16 cellular contexts compared by ENCODE assay signal in the genomic region with DNA sequence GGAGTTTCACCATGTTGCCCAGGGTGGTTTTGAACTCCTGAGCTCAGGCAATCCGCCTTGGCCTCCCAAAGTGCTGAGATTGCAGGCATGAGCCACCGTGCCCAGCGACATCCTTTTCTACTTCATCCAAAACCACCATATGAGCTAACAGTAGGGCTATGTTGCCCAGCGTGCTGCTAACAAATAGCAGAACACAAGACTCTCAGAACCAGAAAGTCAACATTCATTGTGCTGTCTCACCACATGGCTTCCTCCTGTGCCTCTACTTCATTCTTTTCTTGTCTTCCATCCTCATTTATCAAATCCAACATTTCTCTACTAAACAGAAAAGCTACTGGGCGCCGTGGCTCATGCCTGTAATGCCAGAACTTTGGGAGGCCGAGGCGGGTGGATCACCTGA. TPM values are rescaled to one million over a fixed set of nuclear protein-coding genes. Genes with fewer than 3 reads are reported as not detected.
DNase-seq lines count a peak whose midpoint lies in the region; ATAC-seq and TF ChIP-seq lines count a peak whose summit lies in the region.
"Had no signal": no experiment of that assay in that cellular context is flagged by ENCODE, and none has a peak within 500 bp of the region (broad histone marks: within the 10 kb centered on the region; RNA-seq: fewer than 3 reads in every experiment).

No MANE protein-coding gene starts in this region.

- peak overlapping the region; percentile 55; the same call in 1 of the 2 replicates for H3K27ac ChIP-seq in GM23338 (ENCODE audit: low read depth)
- H3K27ac ChIP-seq: A549; BLaER1 treated with 17β-estradiol and CSF1 and Interleukin-3, amounts not matched to agents 10 nM and 100 nM; SK-N-MC had no signal

- H3K4me1 Mint-ChIP-seq in GM23338 (no peaks in the 10 kb centered on the region), WTC11 (no peaks in the 10 kb centered on the region), glutamatergic neuron (ENCODE audit: low read depth, unreplicated experiment) (no peaks in the 10 kb centered on the region), type B pancreatic cell (ENCODE audit: unreplicated experiment) (peaks cover 5% of the 10 kb centered on the region)

- DNase-seq in GM23338 (ENCODE audit: low spot score): no peak
- no peak for DNase-seq in WTC11 (ENCODE audit: low spot score)
- DNase-seq in glutamatergic neuron: no peak
- peak; percentile 49 for DNase-seq in type B pancreatic cell (ENCODE audit: extremely low spot score, unreplicated experiment)
- no peak for DNase-seq in NCI-H2227 (lab: John Stamatoyannopoulos, UW; ENCODE audit: unreplicated experiment)
- DNase-seq: CD4-positive, alpha-beta memory T cell; HCEC 1CT; KBM-7; NCI-H1105 treated with DMSO at 0.1 percent for 48 hours; NCI-H2029; SIG-M5 had no signal

- H3K4me2 ChIP-seq in GM23338: no peak overlapping the region
- H3K4me2 ChIP-seq: A549; BLaER1 treated with 17β-estradiol and CSF1 and Interleukin-3, amounts not matched to agents 10 nM and 100 nM had no signal

- no peak overlapping the region for H2AFZ ChIP-seq in GM23338

- no peak for TF ChIP-seq CTCF in GM23338 (conservative IDR thresholded peaks at IDR 0.05; ENCODE audit: low read depth in 2 of 2)
- TF ChIP-seq CTCF in WTC11 (IDR thresholded peaks at IDR 0.05): no peak
- no peak for TF ChIP-seq CTCF in glutamatergic neuron (IDR thresholded peaks at IDR 0.05; ENCODE audit: partially characterized antibody, unreplicated experiment)
- no peak for TF ChIP-seq CTCF in type B pancreatic cell (conservative IDR thresholded peaks at IDR 0.05)

- no peak overlapping the region for H3K4me3 ChIP-seq in GM23338
- H3K4me3 ChIP-seq: A549; BLaER1 treated with 17β-estradiol and CSF1 and Interleukin-3, amounts not matched to agents 10 nM and 100 nM; SK-N-MC had no signal

- no peak overlapping the region for H3K4me3 Mint-ChIP-seq in GM23338
- H3K4me3 Mint-ChIP-seq in WTC11: no peak overlapping the region
- no peak overlapping the region for H3K4me3 Mint-ChIP-seq in glutamatergic neuron (ENCODE audit: unreplicated experiment)
- H3K4me3 Mint-ChIP-seq in type B pancreatic cell: no peak overlapping the region
- H3K4me3 Mint-ChIP-seq: CD4-positive, alpha-beta memory T cell had no signal

- no peaks in the 10 kb centered on the region for H3K9me3 Mint-ChIP-seq in GM23338
- no peaks in the 10 kb centered on the region for H3K9me3 Mint-ChIP-seq in WTC11
- no peaks in the 10 kb centered on the region for H3K9me3 Mint-ChIP-seq in glutamatergic neuron (ENCODE audit: unreplicated experiment)
- no peaks in the 10 kb centered on the region for H3K9me3 Mint-ChIP-seq in type B pancreatic cell
- H3K9me3 Mint-ChIP-seq: CD4-positive, alpha-beta memory T cell had no signal

- ATAC-seq in GM23338 (no peak; the same call in 2 of the 3 replicates), WTC11 (no peak), GM21737 (IDR thresholded peaks at IDR 0.05; ENCODE audit: unreplicated experiment) (no peak)
- ATAC-seq in activated CD4-positive, CD25-positive, alpha-beta regulatory T cell treated with anti-CD3 and anti-CD28 coated beads, Interleukin-2, amount 50 U/mL, for 24 hours: no peak

- CTCF ChIA-PET in WTC11 (lab: Charles Lee): interaction anchor here (1.1 to 1.5 kb wide), 2 partner anchors 11 to 258 kb away, joined by 3 to 4 read pairs; no protein-coding TSS in a partner anchor

- no peaks in the 10 kb centered on the region for H3K27me3 ChIP-seq in GM23338 (ENCODE audit: insufficient read depth)
- H3K27me3 ChIP-seq: BLaER1 treated with 17β-estradiol and CSF1 and Interleukin-3, amounts not matched to agents 10 nM and 100 nM had no signal

- H3K27ac Mint-ChIP-seq in GM23338: 0 out of 2 replicates have a peak overlapping the region, but pooled peaks have one; percentile 2
- H3K27ac Mint-ChIP-seq in WTC11: peak overlapping the region; percentile 48; the same call in 1 of the 2 replicates
- H3K27ac Mint-ChIP-seq in glutamatergic neuron (ENCODE audit: unreplicated experiment): peak overlapping the region; percentile 0
- peak overlapping the region; percentile 73 for H3K27ac Mint-ChIP-seq in type B pancreatic cell
- H3K27ac Mint-ChIP-seq: CD4-positive, alpha-beta memory T cell had no signal

- H3K27me3 Mint-ChIP-seq in GM23338 (ENCODE audit: insufficient read depth, low read depth, poor library complexity) (peaks cover 5% of the 10 kb centered on the region), WTC11 (ENCODE audit: low read depth) (no peaks in the 10 kb centered on the region), glutamatergic neuron (ENCODE audit: unreplicated experiment) (no peaks in the 10 kb centered on the region), type B pancreatic cell (no peaks in the 10 kb centered on the region)
- H3K27me3 Mint-ChIP-seq: CD4-positive, alpha-beta memory T cell had no signal

- no peaks in the 10 kb centered on the region for H3K4me1 ChIP-seq in GM23338 (ENCODE audit: insufficient read depth)
- H3K4me1 ChIP-seq: A549 had no signal

- H3K9me2 ChIP-seq in GM23338 (ENCODE audit: insufficient read depth): no peaks in the 10 kb centered on the region

- peaks cover 10% of the 10 kb centered on the region for H3K36me3 ChIP-seq in GM23338 (ENCODE audit: insufficient read depth)

- H4K20me1 ChIP-seq in GM23338 (replicated peaks; ENCODE audit: insufficient read depth): peaks cover 3% of the 10 kb centered on the region

- H3K79me2 ChIP-seq in GM23338 (replicated peaks; ENCODE audit: insufficient read depth): no peaks in the 10 kb centered on the region

- POLR2A ChIA-PET in WTC11 (lab: Charles Lee): no interaction called here

- H3F3A ChIP-seq in GM23338 (replicated peaks; ENCODE audit: low read depth): peaks cover 8% of the 10 kb centered on the region; the same call in 1 of the 2 replicates

- H3K36me3 Mint-ChIP-seq in GM23338 (ENCODE audit: low read depth) (peaks cover 23% of the 10 kb centered on the region), WTC11 (peaks cover 17% of the 10 kb centered on the region), glutamatergic neuron (ENCODE audit: unreplicated experiment) (no peaks in the 10 kb centered on the region), type B pancreatic cell (peaks cover 20% of the 10 kb centered on the region)

TF ChIP-seq in GM23338, 12 proteins besides CTCF, POLR2A, EP300 and RAD21 (continues in another document):
- TF ChIP-seq NANOG (IDR thresholded peaks at IDR 0.05; ENCODE audit: borderline replicate concordance) (no peak), CREB1 (CRISPR knock-in tag; IDR thresholded peaks at IDR 0.05; ENCODE audit: low read depth) (no peak), POLR2AphosphoS5 (IDR thresholded peaks at IDR 0.05; ENCODE audit: low read depth) (no peak)
- TF ChIP-seq, protein P1, sequence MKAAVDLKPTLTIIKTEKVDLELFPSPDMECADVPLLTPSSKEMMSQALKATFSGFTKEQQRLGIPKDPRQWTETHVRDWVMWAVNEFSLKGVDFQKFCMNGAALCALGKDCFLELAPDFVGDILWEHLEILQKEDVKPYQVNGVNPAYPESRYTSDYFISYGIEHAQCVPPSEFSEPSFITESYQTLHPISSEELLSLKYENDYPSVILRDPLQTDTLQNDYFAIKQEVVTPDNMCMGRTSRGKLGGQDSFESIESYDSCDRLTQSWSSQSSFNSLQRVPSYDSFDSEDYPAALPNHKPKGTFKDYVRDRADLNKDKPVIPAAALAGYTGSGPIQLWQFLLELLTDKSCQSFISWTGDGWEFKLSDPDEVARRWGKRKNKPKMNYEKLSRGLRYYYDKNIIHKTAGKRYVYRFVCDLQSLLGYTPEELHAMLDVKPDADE (IDR thresholded peaks at IDR 0.05): no peak

TF ChIP-seq in WTC11, 78 proteins besides CTCF, POLR2A, EP300 and RAD21 (continues in another document):
- TF ChIP-seq ZNF232 (CRISPR knock-in tag; IDR thresholded peaks at IDR 0.05): no peak
- no peak for TF ChIP-seq ELF4 (CRISPR knock-in tag; IDR thresholded peaks at IDR 0.05; ENCODE audit: low read depth)
- TF ChIP-seq, protein P2, sequence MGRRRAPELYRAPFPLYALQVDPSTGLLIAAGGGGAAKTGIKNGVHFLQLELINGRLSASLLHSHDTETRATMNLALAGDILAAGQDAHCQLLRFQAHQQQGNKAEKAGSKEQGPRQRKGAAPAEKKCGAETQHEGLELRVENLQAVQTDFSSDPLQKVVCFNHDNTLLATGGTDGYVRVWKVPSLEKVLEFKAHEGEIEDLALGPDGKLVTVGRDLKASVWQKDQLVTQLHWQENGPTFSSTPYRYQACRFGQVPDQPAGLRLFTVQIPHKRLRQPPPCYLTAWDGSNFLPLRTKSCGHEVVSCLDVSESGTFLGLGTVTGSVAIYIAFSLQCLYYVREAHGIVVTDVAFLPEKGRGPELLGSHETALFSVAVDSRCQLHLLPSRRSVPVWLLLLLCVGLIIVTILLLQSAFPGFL (CRISPR knock-in tag; IDR thresholded peaks at IDR 0.05; ENCODE audit: borderline replicate concordance): no peak
- TF ChIP-seq, protein P3, sequence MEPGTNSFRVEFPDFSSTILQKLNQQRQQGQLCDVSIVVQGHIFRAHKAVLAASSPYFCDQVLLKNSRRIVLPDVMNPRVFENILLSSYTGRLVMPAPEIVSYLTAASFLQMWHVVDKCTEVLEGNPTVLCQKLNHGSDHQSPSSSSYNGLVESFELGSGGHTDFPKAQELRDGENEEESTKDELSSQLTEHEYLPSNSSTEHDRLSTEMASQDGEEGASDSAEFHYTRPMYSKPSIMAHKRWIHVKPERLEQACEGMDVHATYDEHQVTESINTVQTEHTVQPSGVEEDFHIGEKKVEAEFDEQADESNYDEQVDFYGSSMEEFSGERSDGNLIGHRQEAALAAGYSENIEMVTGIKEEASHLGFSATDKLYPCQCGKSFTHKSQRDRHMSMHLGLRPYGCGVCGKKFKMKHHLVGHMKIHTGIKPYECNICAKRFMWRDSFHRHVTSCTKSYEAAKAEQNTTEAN (CRISPR knock-in tag; IDR thresholded peaks at IDR 0.05): no peak
- no peak for TF ChIP-seq NR3C1 (CRISPR knock-in tag; conservative IDR thresholded peaks at IDR 0.05; ENCODE audit: low read depth)
- TF ChIP-seq IRF1 (CRISPR knock-in tag; IDR thresholded peaks at IDR 0.05): no peak

RNA-seq across cellular contexts. Expression of gene DENND5A, which starts 12.0 kb away (rescaled TPM):
- 49.1 and 56.3 TPM in 2 replicates for total RNA-seq in GM23338 (2014; rRNA removed; shearing (Covaris generic))
- 25.6 and 28.1 TPM in 2 replicates for polyA plus RNA-seq in GM23338 (2016; fragmentation: Nextera tagmentation; extraction: Ambion mirVana)
- total RNA-seq in WTC11 (2021): 65.9 to 69.3 TPM (median 69.1 TPM) in 3 replicates
- 155 TPM for total RNA-seq in glutamatergic neuron (ENCODE audit: unreplicated experiment)
- total RNA-seq in type B pancreatic cell (ENCODE audit: low replicate concordance): 38.7 and 76.0 TPM in 2 replicates

RNA-seq across cellular contexts. Expression of gene TMEM41B, which starts 37.2 kb away (rescaled TPM):
- 53.8 and 75.9 TPM in 2 replicates for total RNA-seq in GM23338 (2014; rRNA removed; shearing (Covaris generic))
- polyA plus RNA-seq in GM23338 (2016; fragmentation: Nextera tagmentation; extraction: Ambion mirVana): 31.8 and 34.4 TPM in 2 replicates
- total RNA-seq in WTC11 (2021) (45.8 to 46.5 TPM (median 46.1 TPM) in 3 replicates), glutamatergic neuron (ENCODE audit: unreplicated experiment) (43.6 TPM), type B pancreatic cell (ENCODE audit: low replicate concordance) (46.5 and 49.6 TPM in 2 replicates)

Comparison
In these comparisons a context has a peak if more than half of its experiments do, and no peak if none do; other contexts are left out.
1. H3K27ac Mint-ChIP-seq: peak in every context shown above with its lines; median percentile 73 in type B pancreatic cell; 48 in WTC11; 2 in GM23338; 0 in glutamatergic neuron.